In genomic region chr7:90064370-90064769, GRCh38 we compare ENCODE assay signal across 20 cellular contexts.
A peak's percentile ranks its signal among the peaks of the same experiment; 100 is the strongest.
DNase-seq lines count a peak whose midpoint lies in the region; ATAC-seq and TF ChIP-seq lines count a peak whose summit lies in the region.
"Had no signal": no experiment of that assay in that cellular context is flagged by ENCODE, and none has a peak within 500 bp of the region (broad histone marks: within the 10 kb centered on the region; RNA-seq: fewer than 3 reads in every experiment).

No MANE protein-coding gene starts in this region.

- CTCF ChIA-PET in activated CD8-positive, alpha-beta memory T cell treated with anti-CD3 and anti-CD28 coated beads, Interleukin-2, amount 10 ng/mL, durations not matched to agents 7 days and 5 days (lab: Charles Lee), result no interaction called here

- no peaks in the 10 kb centered on the region for H3K9me3 Mint-ChIP-seq in activated CD8-positive, alpha-beta memory T cell treated with anti-CD3 and anti-CD28 coated beads, Interleukin-2, amount 10 ng/mL, durations not matched to agents 7 days and 5 days (ENCODE audit: low read depth)

- H3K36me3 Mint-ChIP-seq in activated CD8-positive, alpha-beta memory T cell treated with anti-CD3 and anti-CD28 coated beads, Interleukin-2, amount 10 ng/mL, durations not matched to agents 7 days and 5 days, result no peaks in the 10 kb centered on the region
- H3K36me3 Mint-ChIP-seq: CD14-positive monocyte; CD4-positive, alpha-beta memory T cell; CD4-positive, CD25-positive, alpha-beta regulatory T cell; CD8-positive, alpha-beta memory T cell had no signal

- H3K4me1 Mint-ChIP-seq in activated CD8-positive, alpha-beta memory T cell treated with anti-CD3 and anti-CD28 coated beads, Interleukin-2, amount 10 ng/mL, durations not matched to agents 7 days and 5 days, result no peaks in the 10 kb centered on the region
- H3K4me1 Mint-ChIP-seq: CD14-positive monocyte; CD4-positive, alpha-beta memory T cell; CD4-positive, CD25-positive, alpha-beta regulatory T cell; CD8-positive, alpha-beta memory T cell had no signal

- no peak overlapping the region for H3K4me3 Mint-ChIP-seq in activated CD8-positive, alpha-beta memory T cell treated with anti-CD3 and anti-CD28 coated beads, Interleukin-2, amount 10 ng/mL, durations not matched to agents 7 days and 5 days
- H3K4me3 Mint-ChIP-seq: CD14-positive monocyte; CD4-positive, alpha-beta memory T cell; CD4-positive, CD25-positive, alpha-beta regulatory T cell; CD8-positive, alpha-beta memory T cell had no signal

- no peak overlapping the region for H3K4me3 ChIP-seq in Jurkat, Clone E6-1 (ENCODE audit: low read length)
- no peak overlapping the region for H3K4me3 ChIP-seq in retinal pigment epithelial cell (ENCODE audit: low read length)
- H3K4me3 ChIP-seq: BLaER1 had no signal

- no peak for ATAC-seq in stimulated activated naive CD8-positive, alpha-beta T cell treated with anti-CD3 and anti-CD28 coated beads, Interleukin-15, Interleukin-2, amounts not matched to agents 100 U/mL and 50 U/mL, for 24 hours
- no peak for ATAC-seq in HG03196 (IDR thresholded peaks at IDR 0.05; ENCODE audit: unreplicated experiment)
- no peak for ATAC-seq in activated CD8-positive, alpha-beta memory T cell treated with anti-CD3 and anti-CD28 coated beads, Interleukin-2, amount 10 ng/mL, durations not matched to agents 7 days and 5 days

- no peak overlapping the region for H3K27ac Mint-ChIP-seq in activated CD8-positive, alpha-beta memory T cell treated with anti-CD3 and anti-CD28 coated beads, Interleukin-2, amount 10 ng/mL, durations not matched to agents 7 days and 5 days
- H3K27ac Mint-ChIP-seq: CD14-positive monocyte; CD4-positive, CD25-positive, alpha-beta regulatory T cell; CD8-positive, alpha-beta memory T cell had no signal

- TF ChIP-seq CTCF in retinal pigment epithelial cell (conservative IDR thresholded peaks at IDR 0.05; ENCODE audit: low read depth, low read length), result no peak

- no peaks in the 10 kb centered on the region for H3K27me3 Mint-ChIP-seq in activated CD8-positive, alpha-beta memory T cell treated with anti-CD3 and anti-CD28 coated beads, Interleukin-2, amount 10 ng/mL, durations not matched to agents 7 days and 5 days
- H3K27me3 Mint-ChIP-seq: CD4-positive, CD25-positive, alpha-beta regulatory T cell had no signal

- DNase-seq in Jurkat, Clone E6-1 (ENCODE audit: low read depth, low spot score), result peak; percentile 23
- DNase-seq in retinal pigment epithelial cell (ENCODE audit: low read depth), result peak; percentile 3
- DNase-seq in stimulated activated naive CD8-positive, alpha-beta T cell treated with anti-CD3 and anti-CD28 coated beads, Interleukin-15, Interleukin-2, amounts not matched to agents 100 U/mL and 50 U/mL, for 24 hours, result no peak
- DNase-seq in activated CD8-positive, alpha-beta memory T cell treated with anti-CD3 and anti-CD28 coated beads, Interleukin-2, amount 10 ng/mL, durations not matched to agents 7 days and 5 days, result no peak
- DNase-seq: 8988T; ACHN; BE2C; C1 segment of cervical spinal cord; CD4-positive, alpha-beta memory T cell; CD4-positive, CD25-positive, alpha-beta regulatory T cell; CD8-positive, alpha-beta memory T cell; COR-L47; DMS 273 treated with DMSO at 0.1 percent for 48 hours; DMS153; DMS53; DMS79; GF-D8 had no signal

Comparison
In these comparisons a context has a peak if more than half of its experiments do, and no peak if none do; other contexts are left out.
1. DNase-seq: peak in Jurkat, Clone E6-1 (single experiment) and retinal pigment epithelial cell (single experiment); none in stimulated activated naive CD8-positive, alpha-beta T cell treated with anti-CD3 and anti-CD28 coated beads, Interleukin-15, Interleukin-2, amounts not matched to agents 100 U/mL and 50 U/mL, for 24 hours (single experiment) and activated CD8-positive, alpha-beta memory T cell treated with anti-CD3 and anti-CD28 coated beads, Interleukin-2, amount 10 ng/mL, durations not matched to agents 7 days and 5 days (single experiment).